In the genomic region with DNA sequence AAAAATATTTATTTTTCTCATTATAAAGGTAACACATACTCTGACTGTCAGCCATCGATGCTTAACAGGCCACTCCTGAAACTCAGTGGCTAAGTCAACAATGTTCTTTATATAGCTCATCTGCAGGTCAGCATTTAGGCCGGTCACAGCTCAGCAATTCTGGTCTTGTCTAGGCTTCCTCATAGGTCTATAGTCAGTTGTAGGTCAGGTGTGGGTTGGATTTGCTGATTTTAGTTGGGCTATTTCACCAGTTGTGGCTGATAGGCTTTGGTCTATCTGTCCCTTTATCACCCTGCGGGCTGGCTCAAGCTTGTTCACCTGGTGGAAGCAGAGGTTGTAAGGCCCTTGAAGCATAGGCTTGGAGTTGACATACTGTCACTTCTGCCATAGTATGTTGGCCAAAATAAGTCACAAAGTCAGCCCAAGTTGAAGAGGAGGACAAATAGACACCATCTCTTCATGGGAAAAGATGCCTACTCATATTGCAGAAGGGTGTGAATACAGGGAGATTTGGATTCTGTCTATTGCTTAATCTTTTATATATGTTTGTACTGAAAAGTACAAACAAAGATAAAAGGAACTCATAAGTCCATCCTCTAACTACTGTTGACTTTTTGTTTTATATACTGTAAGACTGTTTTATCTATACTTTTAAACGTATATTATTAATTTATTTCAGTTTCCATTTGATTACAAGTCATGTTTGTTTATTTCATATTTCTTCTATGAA, we compare ENCODE assay signal across 15 cellular contexts.
DNase-seq lines count a peak whose midpoint lies in the region; ATAC-seq, FAIRE-seq and TF ChIP-seq lines count a peak whose summit lies in the region.
"Had no signal": no experiment of that assay in that cellular context is flagged by ENCODE, and none has a peak within 500 bp of the region (broad histone marks: within the 10 kb centered on the region; RNA-seq: fewer than 3 reads in every experiment).

No MANE protein-coding gene starts in this region.

- intact Hi-C loops in left ventricle myocardium inferior (cut with micrococcal nuclease): no loop called here

- H3K36me3 Mint-ChIP-seq in natural killer cell treated with Interleukin-12 subunit alpha and Interleukin-12 subunit beta and Interleukin-15 and Interleukin-18, amount 100 ng/mL, for 72 hours: peaks cover 21% of the 10 kb centered on the region

- no peak overlapping the region for H3K27ac Mint-ChIP-seq in natural killer cell treated with Interleukin-12 subunit alpha and Interleukin-12 subunit beta and Interleukin-15 and Interleukin-18, amount 100 ng/mL, for 72 hours
- H3K27ac Mint-ChIP-seq: memory B cell, T-helper 17 cell had no signal

- 60% methylated on average over 4 of the region's 4 CpGs for WGBS in A549 (ENCODE audit: missing lambda C conversion rate)

- no peak for TF ChIP-seq CTCF in A549 (IDR thresholded peaks at IDR 0.05)
- TF ChIP-seq CTCF in bronchial epithelial cell (IDR thresholded peaks at IDR 0.05; ENCODE audit: insufficient read depth, low read length, severe bottlenecking): no peak
- TF ChIP-seq CTCF in left ventricle myocardium inferior (IDR thresholded peaks at IDR 0.05; ENCODE audit: borderline replicate concordance): no peak

- FAIRE-seq in A549 (lab: Jason Lieb, UNC) (no peak), bronchial epithelial cell (lab: Jason Lieb, UNC) (no peak)

- no peaks in the 10 kb centered on the region for H3K27me3 Mint-ChIP-seq in natural killer cell treated with Interleukin-12 subunit alpha and Interleukin-12 subunit beta and Interleukin-15 and Interleukin-18, amount 100 ng/mL, for 72 hours
- H3K27me3 Mint-ChIP-seq: memory B cell, T-helper 17 cell had no signal

- H3K4me2 ChIP-seq in A549: peak overlapping the region; percentile 41

- CTCF ChIA-PET in A549 (lab: Yijun Ruan, JAX): no interaction called here

- H3K4me1 Mint-ChIP-seq in natural killer cell treated with Interleukin-12 subunit alpha and Interleukin-12 subunit beta and Interleukin-15 and Interleukin-18, amount 100 ng/mL, for 72 hours (ENCODE audit: low read depth in 2 of 2): no peaks in the 10 kb centered on the region
- H3K4me1 Mint-ChIP-seq: memory B cell had no signal

- DNase-seq in A549 (ENCODE audit: low read depth in 1 of 2, low spot score in 1 of 2) (no peak), bronchial epithelial cell (ENCODE audit: low read depth) (peak; percentile 21), NCI-H2171 treated with DMSO at 0.1 percent for 48 hours (lab: John Stamatoyannopoulos, UW) (no peak), left ventricle myocardium inferior (no peak)
- DNase-seq in natural killer cell treated with Interleukin-12 subunit alpha and Interleukin-12 subunit beta and Interleukin-15 and Interleukin-18, amount 100 ng/mL, for 72 hours (ENCODE audit: low spot score): no peak
- DNase-seq: hippocampal formation; NCI-H2081; OCI-M1; stimulated activated CD4-positive, alpha-beta T cell treated with anti-CD3 and anti-CD28 coated beads, Interleukin-1b, Interleukin-23, amount 100 ng/mL, for 48 hours; stimulated activated naive CD4-positive, alpha-beta T cell; T-helper 17 cell had no signal

- TF ChIP-seq POLR2A in A549 (IDR thresholded peaks at IDR 0.05; ENCODE audit: low read length): no peak

- H3K27me3 ChIP-seq in bronchial epithelial cell (ENCODE audit: control insufficient read depth, insufficient read depth, low read length): no peaks in the 10 kb centered on the region
- H3K27me3 ChIP-seq in left ventricle myocardium inferior (ENCODE audit: low read depth): no peaks in the 10 kb centered on the region

- no peak overlapping the region for H3K4me3 ChIP-seq in A549
- H3K4me3 ChIP-seq in bronchial epithelial cell (ENCODE audit: low read depth, low read length): no peak overlapping the region
- H3K4me3 ChIP-seq in left ventricle myocardium inferior: no peak overlapping the region

- H3K9me3 ChIP-seq in A549 (no peaks in the 10 kb centered on the region), left ventricle myocardium inferior (replicated peaks) (peaks cover 13% of the 10 kb centered on the region)

- no peak overlapping the region for H3K4me3 Mint-ChIP-seq in natural killer cell treated with Interleukin-12 subunit alpha and Interleukin-12 subunit beta and Interleukin-15 and Interleukin-18, amount 100 ng/mL, for 72 hours
- H3K4me3 Mint-ChIP-seq: memory B cell, T-helper 17 cell had no signal

- no peak overlapping the region for H3K27ac ChIP-seq in A549
- no peak overlapping the region for H3K27ac ChIP-seq in left ventricle myocardium inferior (replicated peaks)

- no peaks in the 10 kb centered on the region for H3K9me3 Mint-ChIP-seq in natural killer cell treated with Interleukin-12 subunit alpha and Interleukin-12 subunit beta and Interleukin-15 and Interleukin-18, amount 100 ng/mL, for 72 hours

- no peak for TF ChIP-seq EP300 in A549 (IDR thresholded peaks at IDR 0.05)

- TF ChIP-seq RAD21 in A549 (conservative IDR thresholded peaks at IDR 0.05 in 1 of 2, IDR thresholded peaks at IDR 0.05 in 1 of 2): no peak

- no peak for ATAC-seq in A549
- peak; percentile 91 for ATAC-seq in GM19324 (IDR thresholded peaks at IDR 0.05; ENCODE audit: low FRiP score, unreplicated experiment)
- ATAC-seq in HG03354 (IDR thresholded peaks at IDR 0.05; ENCODE audit: poor library complexity, severe bottlenecking, unreplicated experiment): peak; percentile 79
- ATAC-seq in natural killer cell treated with Interleukin-12 subunit alpha and Interleukin-12 subunit beta and Interleukin-15 and Interleukin-18, amount 100 ng/mL, for 72 hours: no peak
- ATAC-seq in HG02571 (IDR thresholded peaks at IDR 0.05; ENCODE audit: unreplicated experiment): no peak
- ATAC-seq: T-helper 17 cell had no signal

- H3K4me1 ChIP-seq in A549 (peaks cover 19% of the 10 kb centered on the region), left ventricle myocardium inferior (no peaks in the 10 kb centered on the region)

- no peaks in the 10 kb centered on the region for H3K36me3 ChIP-seq in bronchial epithelial cell (ENCODE audit: control insufficient read depth, insufficient read depth, low read length)
- no peaks in the 10 kb centered on the region for H3K36me3 ChIP-seq in left ventricle myocardium inferior

- POLR2A ChIA-PET in A549 (lab: Yijun Ruan, JAX): no interaction called here

TF ChIP-seq in A549, 52 proteins besides CTCF, POLR2A, EP300 and RAD21:
- TF ChIP-seq MAZ (IDR thresholded peaks at IDR 0.05; ENCODE audit: borderline replicate concordance, low read depth, low read length) (no peak), ESRRA (IDR thresholded peaks at IDR 0.05; ENCODE audit: borderline replicate concordance, low read length) (no peak), HOXB5 (CRISPR knock-in tag; IDR thresholded peaks at IDR 0.05) (no peak), ZFP36 (IDR thresholded peaks at IDR 0.05; ENCODE audit: borderline replicate concordance, partially characterized antibody) (no peak), ZSCAN20 (CRISPR knock-in tag; IDR thresholded peaks at IDR 0.05) (no peak), MYC (IDR thresholded peaks at IDR 0.05; ENCODE audit: borderline replicate concordance, low read length) (no peak)

Comparison
In these comparisons a context has a peak if more than half of its experiments do, and no peak if none do; other contexts are left out.
1. ATAC-seq: peak in GM19324 (single experiment) and HG03354 (single experiment); none in A549 (0 of 2), natural killer cell treated with Interleukin-12 subunit alpha and Interleukin-12 subunit beta and Interleukin-15 and Interleukin-18, amount 100 ng/mL, for 72 hours (0 of 2) and HG02571 (single experiment).